1 cellular context compared by ENCODE assay signal in genomic region chr5:84265739-84266464, GRCh38.
TF ChIP-seq lines count a peak whose summit lies in the region.

No MANE protein-coding gene starts in this region.

TF ChIP-seq in HEK293, 187 proteins besides CTCF, POLR2A, EP300 and RAD21 (continued from another document):
- TF ChIP-seq REST (tag by site-specific recombination; IDR thresholded peaks at IDR 0.05) (no peak), ZNF792 (tag by site-specific recombination; IDR thresholded peaks at IDR 0.05) (no peak), YY1 (tag by site-specific recombination; IDR thresholded peaks at IDR 0.05) (no peak), SCRT2 (tag by site-specific recombination; IDR thresholded peaks at IDR 0.05) (peak; percentile 58; the same call in 1 of the 2 replicates), ZNF645 (tag by site-specific recombination; IDR thresholded peaks at IDR 0.05) (no peak), MZF1 (tag by site-specific recombination; IDR thresholded peaks at IDR 0.05; ENCODE audit: borderline replicate concordance) (no peak), ZNF670 (tag by site-specific recombination; IDR thresholded peaks at IDR 0.05; ENCODE audit: low read depth) (no peak), ZNF843 (tag by site-specific recombination; IDR thresholded peaks at IDR 0.05) (0 out of 2 replicates have a peak, but pooled peaks have one; percentile 19), KLF1 (tag by site-specific recombination; IDR thresholded peaks at IDR 0.05) (no peak), SP3 (tag by site-specific recombination; IDR thresholded peaks at IDR 0.05) (no peak), ZNF585B (tag by site-specific recombination; IDR thresholded peaks at IDR 0.05) (no peak), ZNF692 (tag by site-specific recombination; IDR thresholded peaks at IDR 0.05) (no peak), ZXDB (tag by site-specific recombination; IDR thresholded peaks at IDR 0.05) (no peak), ZNF114 (tag by site-specific recombination; IDR thresholded peaks at IDR 0.05) (no peak), GLI2 (tag by site-specific recombination; IDR thresholded peaks at IDR 0.05; ENCODE audit: borderline replicate concordance, low read depth) (no peak), ZNF221 (tag by site-specific recombination; IDR thresholded peaks at IDR 0.05; ENCODE audit: borderline replicate concordance) (no peak), GLIS1 (tag by site-specific recombination; IDR thresholded peaks at IDR 0.05) (no peak), ZSCAN18 (tag by site-specific recombination; IDR thresholded peaks at IDR 0.05) (no peak), ZSCAN5A (tag by site-specific recombination; IDR thresholded peaks at IDR 0.05) (no peak), ZNF521 (tag by site-specific recombination; IDR thresholded peaks at IDR 0.05) (no peak), ZNF132 (tag by site-specific recombination; IDR thresholded peaks at IDR 0.05; ENCODE audit: borderline replicate concordance) (no peak), FEZF1 (tag by site-specific recombination; IDR thresholded peaks at IDR 0.05) (peak; percentile 60), PRDM6 (tag by site-specific recombination; IDR thresholded peaks at IDR 0.05) (0 out of 2 replicates have a peak, but pooled peaks have one; percentile 14), MEIS1 (CRISPR knock-in tag; IDR thresholded peaks at IDR 0.05; ENCODE audit: borderline replicate concordance) (no peak), ZNF596 (tag by site-specific recombination; IDR thresholded peaks at IDR 0.05) (no peak)
